ENCODE assay signal across 1 cellular context in the genomic region with DNA sequence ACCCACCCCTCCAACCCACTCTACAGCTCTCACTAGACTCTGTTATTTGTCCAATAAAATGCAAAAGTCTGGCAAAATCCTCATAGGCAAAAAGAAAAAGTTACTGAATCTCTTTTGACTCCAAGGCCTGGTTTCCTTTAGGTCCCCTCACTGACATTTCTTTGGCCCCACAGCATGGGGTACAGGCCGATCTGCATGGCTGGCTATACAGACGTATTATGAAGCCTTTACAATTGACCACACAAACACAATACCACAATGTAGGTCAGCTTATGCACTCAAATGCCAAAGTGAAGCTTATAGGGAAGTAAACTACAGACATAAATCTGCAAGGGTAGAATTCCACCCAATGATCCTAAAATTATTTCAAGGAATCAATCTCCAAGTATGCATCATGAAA.
TF ChIP-seq lines count a peak whose summit lies in the region.

No MANE protein-coding gene starts in this region.

TF ChIP-seq in WTC11, 78 proteins besides CTCF, POLR2A, EP300 and RAD21:
- TF ChIP-seq, protein P1, sequence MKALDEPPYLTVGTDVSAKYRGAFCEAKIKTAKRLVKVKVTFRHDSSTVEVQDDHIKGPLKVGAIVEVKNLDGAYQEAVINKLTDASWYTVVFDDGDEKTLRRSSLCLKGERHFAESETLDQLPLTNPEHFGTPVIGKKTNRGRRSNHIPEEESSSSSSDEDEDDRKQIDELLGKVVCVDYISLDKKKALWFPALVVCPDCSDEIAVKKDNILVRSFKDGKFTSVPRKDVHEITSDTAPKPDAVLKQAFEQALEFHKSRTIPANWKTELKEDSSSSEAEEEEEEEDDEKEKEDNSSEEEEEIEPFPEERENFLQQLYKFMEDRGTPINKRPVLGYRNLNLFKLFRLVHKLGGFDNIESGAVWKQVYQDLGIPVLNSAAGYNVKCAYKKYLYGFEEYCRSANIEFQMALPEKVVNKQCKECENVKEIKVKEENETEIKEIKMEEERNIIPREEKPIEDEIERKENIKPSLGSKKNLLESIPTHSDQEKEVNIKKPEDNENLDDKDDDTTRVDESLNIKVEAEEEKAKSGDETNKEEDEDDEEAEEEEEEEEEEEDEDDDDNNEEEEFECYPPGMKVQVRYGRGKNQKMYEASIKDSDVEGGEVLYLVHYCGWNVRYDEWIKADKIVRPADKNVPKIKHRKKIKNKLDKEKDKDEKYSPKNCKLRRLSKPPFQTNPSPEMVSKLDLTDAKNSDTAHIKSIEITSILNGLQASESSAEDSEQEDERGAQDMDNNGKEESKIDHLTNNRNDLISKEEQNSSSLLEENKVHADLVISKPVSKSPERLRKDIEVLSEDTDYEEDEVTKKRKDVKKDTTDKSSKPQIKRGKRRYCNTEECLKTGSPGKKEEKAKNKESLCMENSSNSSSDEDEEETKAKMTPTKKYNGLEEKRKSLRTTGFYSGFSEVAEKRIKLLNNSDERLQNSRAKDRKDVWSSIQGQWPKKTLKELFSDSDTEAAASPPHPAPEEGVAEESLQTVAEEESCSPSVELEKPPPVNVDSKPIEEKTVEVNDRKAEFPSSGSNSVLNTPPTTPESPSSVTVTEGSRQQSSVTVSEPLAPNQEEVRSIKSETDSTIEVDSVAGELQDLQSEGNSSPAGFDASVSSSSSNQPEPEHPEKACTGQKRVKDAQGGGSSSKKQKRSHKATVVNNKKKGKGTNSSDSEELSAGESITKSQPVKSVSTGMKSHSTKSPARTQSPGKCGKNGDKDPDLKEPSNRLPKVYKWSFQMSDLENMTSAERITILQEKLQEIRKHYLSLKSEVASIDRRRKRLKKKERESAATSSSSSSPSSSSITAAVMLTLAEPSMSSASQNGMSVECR (CRISPR knock-in tag; IDR thresholded peaks at IDR 0.05; ENCODE audit: borderline replicate concordance), result no peak
- TF ChIP-seq NR2C2 (CRISPR knock-in tag; IDR thresholded peaks at IDR 0.05), result no peak
- TF ChIP-seq GABPB1 (CRISPR knock-in tag; IDR thresholded peaks at IDR 0.05), result no peak
- TF ChIP-seq, protein P2, sequence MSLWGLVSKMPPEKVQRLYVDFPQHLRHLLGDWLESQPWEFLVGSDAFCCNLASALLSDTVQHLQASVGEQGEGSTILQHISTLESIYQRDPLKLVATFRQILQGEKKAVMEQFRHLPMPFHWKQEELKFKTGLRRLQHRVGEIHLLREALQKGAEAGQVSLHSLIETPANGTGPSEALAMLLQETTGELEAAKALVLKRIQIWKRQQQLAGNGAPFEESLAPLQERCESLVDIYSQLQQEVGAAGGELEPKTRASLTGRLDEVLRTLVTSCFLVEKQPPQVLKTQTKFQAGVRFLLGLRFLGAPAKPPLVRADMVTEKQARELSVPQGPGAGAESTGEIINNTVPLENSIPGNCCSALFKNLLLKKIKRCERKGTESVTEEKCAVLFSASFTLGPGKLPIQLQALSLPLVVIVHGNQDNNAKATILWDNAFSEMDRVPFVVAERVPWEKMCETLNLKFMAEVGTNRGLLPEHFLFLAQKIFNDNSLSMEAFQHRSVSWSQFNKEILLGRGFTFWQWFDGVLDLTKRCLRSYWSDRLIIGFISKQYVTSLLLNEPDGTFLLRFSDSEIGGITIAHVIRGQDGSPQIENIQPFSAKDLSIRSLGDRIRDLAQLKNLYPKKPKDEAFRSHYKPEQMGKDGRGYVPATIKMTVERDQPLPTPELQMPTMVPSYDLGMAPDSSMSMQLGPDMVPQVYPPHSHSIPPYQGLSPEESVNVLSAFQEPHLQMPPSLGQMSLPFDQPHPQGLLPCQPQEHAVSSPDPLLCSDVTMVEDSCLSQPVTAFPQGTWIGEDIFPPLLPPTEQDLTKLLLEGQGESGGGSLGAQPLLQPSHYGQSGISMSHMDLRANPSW (CRISPR knock-in tag; conservative IDR thresholded peaks at IDR 0.05; ENCODE audit: low read depth), result no peak
- TF ChIP-seq, protein P3, sequence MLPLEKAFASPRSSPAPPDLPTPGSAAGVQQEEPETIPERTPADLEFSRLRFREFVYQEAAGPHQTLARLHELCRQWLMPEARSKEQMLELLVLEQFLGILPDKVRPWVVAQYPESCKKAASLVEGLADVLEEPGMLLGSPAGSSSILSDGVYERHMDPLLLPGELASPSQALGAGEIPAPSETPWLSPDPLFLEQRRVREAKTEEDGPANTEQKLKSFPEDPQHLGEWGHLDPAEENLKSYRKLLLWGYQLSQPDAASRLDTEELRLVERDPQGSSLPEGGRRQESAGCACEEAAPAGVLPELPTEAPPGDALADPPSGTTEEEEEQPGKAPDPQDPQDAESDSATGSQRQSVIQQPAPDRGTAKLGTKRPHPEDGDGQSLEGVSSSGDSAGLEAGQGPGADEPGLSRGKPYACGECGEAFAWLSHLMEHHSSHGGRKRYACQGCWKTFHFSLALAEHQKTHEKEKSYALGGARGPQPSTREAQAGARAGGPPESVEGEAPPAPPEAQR (CRISPR knock-in tag; IDR thresholded peaks at IDR 0.05), result no peak
- TF ChIP-seq, protein P4, sequence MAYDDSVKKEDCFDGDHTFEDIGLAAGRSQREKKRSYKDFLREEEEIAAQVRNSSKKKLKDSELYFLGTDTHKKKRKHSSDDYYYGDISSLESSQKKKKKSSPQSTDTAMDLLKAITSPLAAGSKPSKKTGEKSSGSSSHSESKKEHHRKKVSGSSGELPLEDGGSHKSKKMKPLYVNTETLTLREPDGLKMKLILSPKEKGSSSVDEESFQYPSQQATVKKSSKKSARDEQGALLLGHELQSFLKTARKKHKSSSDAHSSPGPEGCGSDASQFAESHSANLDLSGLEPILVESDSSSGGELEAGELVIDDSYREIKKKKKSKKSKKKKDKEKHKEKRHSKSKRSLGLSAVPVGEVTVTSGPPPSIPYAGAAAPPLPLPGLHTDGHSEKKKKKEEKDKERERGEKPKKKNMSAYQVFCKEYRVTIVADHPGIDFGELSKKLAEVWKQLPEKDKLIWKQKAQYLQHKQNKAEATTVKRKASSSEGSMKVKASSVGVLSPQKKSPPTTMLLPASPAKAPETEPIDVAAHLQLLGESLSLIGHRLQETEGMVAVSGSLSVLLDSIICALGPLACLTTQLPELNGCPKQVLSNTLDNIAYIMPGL (CRISPR knock-in tag; IDR thresholded peaks at IDR 0.05), result no peak
- TF ChIP-seq, protein P5, sequence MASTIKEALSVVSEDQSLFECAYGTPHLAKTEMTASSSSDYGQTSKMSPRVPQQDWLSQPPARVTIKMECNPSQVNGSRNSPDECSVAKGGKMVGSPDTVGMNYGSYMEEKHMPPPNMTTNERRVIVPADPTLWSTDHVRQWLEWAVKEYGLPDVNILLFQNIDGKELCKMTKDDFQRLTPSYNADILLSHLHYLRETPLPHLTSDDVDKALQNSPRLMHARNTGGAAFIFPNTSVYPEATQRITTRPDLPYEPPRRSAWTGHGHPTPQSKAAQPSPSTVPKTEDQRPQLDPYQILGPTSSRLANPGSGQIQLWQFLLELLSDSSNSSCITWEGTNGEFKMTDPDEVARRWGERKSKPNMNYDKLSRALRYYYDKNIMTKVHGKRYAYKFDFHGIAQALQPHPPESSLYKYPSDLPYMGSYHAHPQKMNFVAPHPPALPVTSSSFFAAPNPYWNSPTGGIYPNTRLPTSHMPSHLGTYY (CRISPR knock-in tag; IDR thresholded peaks at IDR 0.05), result no peak
